10 cellular contexts compared by ENCODE assay signal in genomic region chr2:77521931-77522470, GRCh38. TPM values are rescaled to one million over a fixed set of nuclear protein-coding genes. Genes with fewer than 3 reads are reported as not detected.
DNase-seq lines count a peak whose midpoint lies in the region; ATAC-seq and TF ChIP-seq lines count a peak whose summit lies in the region.
"Had no signal": no experiment of that assay in that cellular context is flagged by ENCODE, and none has a peak within 500 bp of the region (broad histone marks: within the 10 kb centered on the region; RNA-seq: fewer than 3 reads in every experiment).

LRRTM4 (minus strand) TSS chr2:77522376.

- TF ChIP-seq CTCF in LNCAP (IDR thresholded peaks at IDR 0.05) (peak; percentile 49), Panc1 (IDR thresholded peaks at IDR 0.05) (peak; percentile 36; the same call in 1 of the 2 replicates), heart left ventricle (IDR thresholded peaks at IDR 0.05) (peak in 8 of 12 donors; percentile 7 to 46 (median 30)), upper lobe of left lung (IDR thresholded peaks at IDR 0.05) (no peak)

- 4 to 6% (median 5%) methylated on average over 4 of the region's 4 CpGs for WGBS in heart left ventricle, 4 donors
- 9 to 20% methylated on average over 4 of the region's 4 CpGs for whole genome bisulfite sequencing in upper lobe of left lung, 2 donors

- peaks cover 6 to 37% (median 19%) of the 10 kb centered on the region in 5 donors for H3K9me3 Mint-ChIP-seq in CD8-positive, alpha-beta memory T cell

- TF ChIP-seq POLR2A in heart left ventricle (IDR thresholded peaks at IDR 0.05) (no peak), upper lobe of left lung (IDR thresholded peaks at IDR 0.05) (no peak)

- no peak for DNase-seq in Panc1 (ENCODE audit: low read depth, low spot score)
- peak in 3 of 5 donors; percentile 11 to 37 (median 31) for DNase-seq in heart left ventricle
- DNase-seq in retina = peak; percentile 74
- no peak for DNase-seq in SIG-M5 treated with dmso at 0.1 percent for 504 hours (lab: John Stamatoyannopoulos, UW; ENCODE audit: unreplicated experiment)
- DNase-seq in GF-D8 (lab: John Stamatoyannopoulos, UW) = no peak
- no peak for DNase-seq in CD8-positive, alpha-beta memory T cell
- no peak for DNase-seq in upper lobe of left lung
- DNase-seq: Peyer's patch had no signal

- H3K27ac Mint-ChIP-seq in CD8-positive, alpha-beta memory T cell = no peak within 1 kb of the TSS

- BruUV-seq in Panc1 (replicated peaks; lab: Mats Ljungman, UMichigan) = no TSS peak

- H3K4me3 Mint-ChIP-seq in CD8-positive, alpha-beta memory T cell = no peak within 1 kb of the TSS

- no peak within 1 kb of the TSS for H3K4me3 ChIP-seq in Panc1 (ENCODE audit: low read depth in 2 of 2, low read length in 2 of 2)
- H3K4me3 ChIP-seq in heart left ventricle = peak within 1 kb of the TSS in 8 of 12 donors; percentile 8 to 38 (median 28)
- H3K4me3 ChIP-seq in CD8-positive, alpha-beta memory T cell (ENCODE audit: low read length) = no peak within 1 kb of the TSS
- H3K4me3 ChIP-seq in upper lobe of left lung = no peak within 1 kb of the TSS
- H3K4me3 ChIP-seq: Peyer's patch had no signal

- no peak for TF ChIP-seq EP300 in upper lobe of left lung (IDR thresholded peaks at IDR 0.05)

- H3K27me3 Mint-ChIP-seq in CD8-positive, alpha-beta memory T cell = no peaks in the 10 kb centered on the region

- no peaks in the 10 kb centered on the region for H3K4me1 Mint-ChIP-seq in CD8-positive, alpha-beta memory T cell

- H3K27me3 ChIP-seq in Panc1 (ENCODE audit: control insufficient read depth, insufficient read depth, low read length) (no peaks in the 10 kb centered on the region), heart left ventricle (peaks cover 0 to 5% (median 0%) of the 10 kb centered on the region in 9 donors), upper lobe of left lung (no peaks in the 10 kb centered on the region)
- no peaks in the 10 kb centered on the region for H3K27me3 ChIP-seq in CD8-positive, alpha-beta memory T cell (ENCODE audit: insufficient read depth, low read length, poor library complexity, severe bottlenecking)
- H3K27me3 ChIP-seq: Peyer's patch had no signal

- no peaks in the 10 kb centered on the region for H3K36me3 Mint-ChIP-seq in CD8-positive, alpha-beta memory T cell

- H3K4me1 ChIP-seq in Panc1 (ENCODE audit: control insufficient read depth, insufficient read depth, low read length) (no peaks in the 10 kb centered on the region), heart left ventricle (no peaks in the 10 kb centered on the region), upper lobe of left lung (no peaks in the 10 kb centered on the region)
- H3K4me1 ChIP-seq in CD8-positive, alpha-beta memory T cell (ENCODE audit: insufficient read depth, low read length) = no peaks in the 10 kb centered on the region
- H3K4me1 ChIP-seq: Peyer's patch had no signal

- in situ Hi-C loops in Panc1 (cut with HindIII; ENCODE audit: low pct_unique_long_range_greater_than_20kb, low sequenced_read_pairs) = no loop called here

- no peak; the same call in 1 of the 2 replicates for ATAC-seq in Panc1
- ATAC-seq in heart left ventricle = peak in 3 of 4 donors; percentile 79 to 97 (median 95)
- ATAC-seq in upper lobe of left lung (ENCODE audit: low FRiP score in 2 of 2) = no peak

- H3K9me3 ChIP-seq in Panc1 (ENCODE audit: control insufficient read depth, insufficient read depth, low read depth, low read length) (no peaks in the 10 kb centered on the region), heart left ventricle (no peaks in the 10 kb centered on the region), upper lobe of left lung (no peaks in the 10 kb centered on the region)
- no peaks in the 10 kb centered on the region for H3K9me3 ChIP-seq in CD8-positive, alpha-beta memory T cell (ENCODE audit: low read length)
- H3K9me3 ChIP-seq: Peyer's patch had no signal

- CTCF ChIA-PET in Panc1 (lab: Charles Lee) = no interaction called here
- CTCF ChIA-PET in CD8-positive, alpha-beta memory T cell (lab: Charles Lee) = no interaction called here

- no peaks in the 10 kb centered on the region for H3K36me3 ChIP-seq in Panc1 (ENCODE audit: control insufficient read depth, insufficient read depth, low read length)
- H3K36me3 ChIP-seq in heart left ventricle = no peaks in the 10 kb centered on the region
- no peaks in the 10 kb centered on the region for H3K36me3 ChIP-seq in CD8-positive, alpha-beta memory T cell (ENCODE audit: insufficient read depth, low read length)
- H3K36me3 ChIP-seq in upper lobe of left lung = no peaks in the 10 kb centered on the region
- H3K36me3 ChIP-seq: Peyer's patch had no signal

- intact Hi-C loops in Panc1 (cut with micrococcal nuclease; ENCODE audit: unreplicated experiment) (no loop called here), heart left ventricle (cut with DNase I) (loop anchor here in 6 of 10 donors (5.0 to 10.0 kb wide), 4 partner anchors 87 to 570 kb away; no protein-coding TSS in a partner anchor)

- POLR2A ChIA-PET in Panc1 (lab: Charles Lee) = no interaction called here
- POLR2A ChIA-PET in CD8-positive, alpha-beta memory T cell (lab: Charles Lee) = no interaction called here

- H3K27ac ChIP-seq in Panc1 (ENCODE audit: low read length) = no peak within 1 kb of the TSS
- no peak within 1 kb of the TSS for H3K27ac ChIP-seq in heart left ventricle
- no peak within 1 kb of the TSS for H3K27ac ChIP-seq in CD8-positive, alpha-beta memory T cell (ENCODE audit: low read depth, low read length)
- no peak within 1 kb of the TSS for H3K27ac ChIP-seq in upper lobe of left lung
- H3K27ac ChIP-seq: Peyer's patch had no signal

RNA-seq across cellular contexts. Expression of gene LRRTM4, which starts in this region (rescaled TPM):
- total RNA-seq in Panc1 (2021; ENCODE audit: unreplicated experiment) (0.23 TPM), heart left ventricle (1 to 10 TPM in 2 of 9 donors, under 1 TPM in 6, not detected in 1; 0.38 to 1.3 (median 0.63) TPM), upper lobe of left lung (under 1 TPM in 2 of 6 donors, not detected in 4; 0.29 to 0.61 TPM)
- polyA plus RNA-seq in Panc1 (2012; ENCODE audit: insufficient read length) = 0.29 TPM
- under 1 TPM; 0.15 to 0.17 TPM for polyA plus RNA-seq in heart left ventricle
- total RNA-seq in CD8-positive, alpha-beta memory T cell = not detected
- polyA plus RNA-seq in CD8-positive, alpha-beta memory T cell = not detected
- total RNA-seq: glomerular endothelial cell, Peyer's patch had no signal

Comparison
In these comparisons a context has a peak if more than half of its experiments do, and no peak if none do; other contexts are left out.
1. CTCF ChIP-seq: peak in LNCAP (single experiment), Panc1 (single experiment) and heart left ventricle (8 of 12); none in upper lobe of left lung (0 of 6).
2. ATAC-seq: peak in heart left ventricle (3 of 4); none in Panc1 (single experiment) and upper lobe of left lung (0 of 2).
3. DNase-seq: peak in heart left ventricle (3 of 5) and retina (single experiment); none in Panc1 (single experiment), SIG-M5 treated with dmso at 0.1 percent for 504 hours (single experiment), GF-D8 (single experiment), CD8-positive, alpha-beta memory T cell (0 of 5) and upper lobe of left lung (0 of 2).
4. H3K4me3 ChIP-seq: peak in heart left ventricle (8 of 12); none in Panc1 (0 of 2), CD8-positive, alpha-beta memory T cell (single experiment) and upper lobe of left lung (0 of 4).